8 cellular contexts compared by ENCODE assay signal in the genomic region with DNA sequence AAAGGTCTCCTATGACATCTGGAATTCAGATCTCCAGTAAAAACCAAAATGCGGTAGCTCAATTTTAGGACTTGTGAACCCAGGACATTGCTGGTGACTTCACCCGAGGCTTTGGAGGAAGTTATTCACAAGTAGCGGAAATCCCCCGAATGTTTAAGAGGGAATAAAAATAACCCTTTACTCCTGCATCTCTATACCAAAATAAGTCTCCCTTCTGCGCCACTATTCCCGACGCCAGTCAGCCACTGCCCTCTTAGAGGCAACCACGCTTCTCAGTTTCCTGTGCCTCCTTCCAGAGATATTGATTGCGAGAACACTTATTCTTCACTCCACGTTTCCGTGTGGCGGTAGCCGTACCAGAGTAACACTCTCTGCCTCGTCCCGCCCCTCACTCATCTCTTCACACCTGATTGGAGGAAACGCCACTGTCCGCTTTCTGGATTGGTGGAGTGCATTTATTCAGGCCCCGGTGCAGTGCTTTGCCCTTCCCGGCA.
DNase-seq lines count a peak whose midpoint lies in the region; ATAC-seq lines count a peak whose summit lies in the region.

No MANE protein-coding gene starts in this region.

- ATAC-seq in HG03442 (IDR thresholded peaks at IDR 0.05; ENCODE audit: unreplicated experiment), result peak; percentile 94

- DNase-seq in NCI-H82 (lab: John Stamatoyannopoulos, UW) (peak; percentile 14), NCI-H82 treated with DMSO at 0.1 percent for 48 hours (lab: John Stamatoyannopoulos, UW; ENCODE audit: unreplicated experiment) (no peak), globus pallidus (ENCODE audit: low spot score) (peak; percentile 26), NCI-H2107 treated with DMSO at 0.1 percent for 48 hours (lab: John Stamatoyannopoulos, UW; ENCODE audit: unreplicated experiment) (no peak), 8988T (no peak)
- peak; percentile 59 to 69 for DNase-seq in activated CD4-positive, alpha-beta T cell treated with anti-CD3 and anti-CD28 coated beads, Interleukin-2, amount 50 U/mL, for 48 hours
- peak; percentile 40 to 50 for DNase-seq in stimulated activated CD4-positive, alpha-beta T cell treated with anti-CD3 and anti-CD28 coated beads, Interleukin-2, amount 100 ng/mL, for 48 hours

Comparison
In these comparisons a context has a peak if more than half of its experiments do, and no peak if none do; other contexts are left out.
1. DNase-seq: peak in NCI-H82 (single experiment), activated CD4-positive, alpha-beta T cell treated with anti-CD3 and anti-CD28 coated beads, Interleukin-2, amount 50 U/mL, for 48 hours (2 of 2), globus pallidus (single experiment) and stimulated activated CD4-positive, alpha-beta T cell treated with anti-CD3 and anti-CD28 coated beads, Interleukin-2, amount 100 ng/mL, for 48 hours (2 of 2); none in NCI-H82 treated with DMSO at 0.1 percent for 48 hours (single experiment), NCI-H2107 treated with DMSO at 0.1 percent for 48 hours (single experiment) and 8988T (single experiment).